In the genomic region with DNA sequence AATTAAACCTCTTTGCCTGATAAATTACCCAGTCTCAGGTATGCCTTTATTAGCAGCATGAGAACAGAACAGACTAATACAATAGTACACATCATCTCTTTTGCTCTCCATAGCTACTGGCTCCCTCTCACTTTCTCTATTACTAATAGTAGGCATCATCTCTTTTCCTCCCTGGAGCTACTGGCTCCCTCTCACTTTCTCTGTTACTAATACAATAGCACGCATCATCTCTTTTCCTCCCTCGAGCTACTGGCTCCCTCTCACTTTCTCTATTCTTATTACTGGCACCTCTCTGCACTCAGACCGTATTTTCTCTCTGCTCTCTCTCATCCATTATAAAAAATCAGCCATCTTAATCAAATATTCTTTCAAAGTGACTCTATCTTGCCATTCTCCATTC, we compare ENCODE assay signal across 9 cellular contexts. TPM values are rescaled to one million over a fixed set of nuclear protein-coding genes. Genes with fewer than 3 reads are reported as not detected.
DNase-seq lines count a peak whose midpoint lies in the region; ATAC-seq and TF ChIP-seq lines count a peak whose summit lies in the region.
"Had no signal": no experiment of that assay in that cellular context is flagged by ENCODE, and none has a peak within 500 bp of the region (broad histone marks: within the 10 kb centered on the region; RNA-seq: fewer than 3 reads in every experiment).

No MANE protein-coding gene starts in this region.

- H3K4me3 Mint-ChIP-seq in activated T-cell treated with anti-CD3 and anti-CD28 coated beads, Interleukin-2, amount 50 U/mL, for 72 hours: peak overlapping the region; percentile 73 to 84
- H3K4me3 Mint-ChIP-seq in stimulated activated naive B cell treated with anti-CD40 and anti-IgM and Interleukin-4, amounts not matched to agents 10 μg/mL and 1 μg/mL and 100 μg/mL, for 72 hours: no peak overlapping the region

- POLR2A ChIA-PET in PC-3 (lab: Charles Lee; ENCODE audit: unreplicated experiment): no interaction called here

- intact Hi-C loops in PC-3 (cut with micrococcal nuclease) (no loop called here), vagina (cut with DNase I) (no loop called here), transverse colon (cut with DNase I; ENCODE audit: low total_unique reads) (no loop called here)

- H3K36me3 ChIP-seq in PC-3 (ENCODE audit: low read depth, low read length) (no peaks in the 10 kb centered on the region), vagina (no peaks in the 10 kb centered on the region), transverse colon (no peaks in the 10 kb centered on the region)

- in situ Hi-C loops in transverse colon (cut with MboI; ENCODE audit: low pct_ligation_motif_present in 1 of 4, low pct_unique_long_range_greater_than_20kb in 1 of 4, low sequenced_read_pairs in 3 of 4): no loop called here

- peaks cover 35% of the 10 kb centered on the region for H3K4me1 Mint-ChIP-seq in activated T-cell treated with anti-CD3 and anti-CD28 coated beads, Interleukin-2, amount 50 U/mL, for 72 hours (ENCODE audit: low read depth)
- peaks cover 37 to 43% of the 10 kb centered on the region in 2 donors for H3K4me1 Mint-ChIP-seq in stimulated activated naive B cell treated with anti-CD40 and anti-IgM and Interleukin-4, amounts not matched to agents 10 μg/mL and 1 μg/mL and 100 μg/mL, for 72 hours

- peak overlapping the region; percentile 85 for H3K27ac Mint-ChIP-seq in activated T-cell treated with anti-CD3 and anti-CD28 coated beads, Interleukin-2, amount 50 U/mL, for 72 hours
- peak overlapping the region; percentile 56 for H3K27ac Mint-ChIP-seq in stimulated activated naive B cell treated with anti-CD40 and anti-IgM and Interleukin-4, amounts not matched to agents 10 μg/mL and 1 μg/mL and 100 μg/mL, for 72 hours

- TF ChIP-seq CTCF in PC-3 (conservative IDR thresholded peaks at IDR 0.05; ENCODE audit: low read depth, low read length) (no peak), vagina (IDR thresholded peaks at IDR 0.05) (no peak), transverse colon (IDR thresholded peaks at IDR 0.05) (no peak)

- no TSS peak for BruUV-seq in PC-3 (replicated peaks; lab: Mats Ljungman, UMichigan)

- TF ChIP-seq EP300 in transverse colon (IDR thresholded peaks at IDR 0.05; ENCODE audit: low read depth): no peak

- no peaks in the 10 kb centered on the region for H3K9me2 ChIP-seq in PC-3 (replicated peaks; ENCODE audit: low read length)

- peaks cover 7 to 15% of the 10 kb centered on the region in 2 donors for H3K36me3 Mint-ChIP-seq in activated T-cell treated with anti-CD3 and anti-CD28 coated beads, Interleukin-2, amount 50 U/mL, for 72 hours (ENCODE audit: insufficient read depth in 2 of 2)
- H3K36me3 Mint-ChIP-seq in stimulated activated naive B cell treated with anti-CD40 and anti-IgM and Interleukin-4, amounts not matched to agents 10 μg/mL and 1 μg/mL and 100 μg/mL, for 72 hours: peaks cover 37 to 55% of the 10 kb centered on the region in 2 donors

- CTCF ChIA-PET in PC-3 (lab: Charles Lee): no interaction called here

- no peak overlapping the region for H3K4me2 ChIP-seq in PC-3 (ENCODE audit: low read length)

- DNase-seq in activated T-cell treated with anti-CD3 and anti-CD28 coated beads, Interleukin-2, amount 50 U/mL, for 72 hours: no peak
- DNase-seq in activated T-cell treated with anti-CD3 and anti-CD28 coated beads for 4 hours: no peak
- no peak for DNase-seq in PC-3
- DNase-seq in stimulated activated naive B cell treated with anti-CD40 and anti-IgM and Interleukin-4, amounts not matched to agents 10 μg/mL and 1 μg/mL and 100 μg/mL, for 72 hours: no peak
- no peak for DNase-seq in effector CD8-positive, alpha-beta T cell (lab: John Stamatoyannopoulos, UW)
- no peak for DNase-seq in vagina (ENCODE audit: extremely low spot score in 2 of 2)
- no peak for DNase-seq in transverse colon

- H3K9me3 ChIP-seq in PC-3 (ENCODE audit: low read length) (no peaks in the 10 kb centered on the region), vagina (no peaks in the 10 kb centered on the region), transverse colon (no peaks in the 10 kb centered on the region)

- WGBS in transverse colon (ENCODE audit: low coverage in 1 of 2), 2 donors: 76 to 87% methylated on average over 3 of the region's 3 CpGs

- no peaks in the 10 kb centered on the region for H3K27me3 Mint-ChIP-seq in activated T-cell treated with anti-CD3 and anti-CD28 coated beads, Interleukin-2, amount 50 U/mL, for 72 hours (ENCODE audit: low read depth)
- no peaks in the 10 kb centered on the region for H3K27me3 Mint-ChIP-seq in stimulated activated naive B cell treated with anti-CD40 and anti-IgM and Interleukin-4, amounts not matched to agents 10 μg/mL and 1 μg/mL and 100 μg/mL, for 72 hours

- peaks cover 12% of the 10 kb centered on the region; the same call in 1 of the 2 replicates for H4K20me1 ChIP-seq in PC-3 (ENCODE audit: low read length)

- peaks cover 35% of the 10 kb centered on the region for H3K79me2 ChIP-seq in PC-3 (ENCODE audit: low read length)

- H3K9me3 Mint-ChIP-seq in activated T-cell treated with anti-CD3 and anti-CD28 coated beads, Interleukin-2, amount 50 U/mL, for 72 hours: peaks cover 3% of the 10 kb centered on the region in 2 donors
- H3K9me3 Mint-ChIP-seq in stimulated activated naive B cell treated with anti-CD40 and anti-IgM and Interleukin-4, amounts not matched to agents 10 μg/mL and 1 μg/mL and 100 μg/mL, for 72 hours: peaks cover 7 to 11% of the 10 kb centered on the region in 2 donors

- no peaks in the 10 kb centered on the region for H3K27me3 ChIP-seq in PC-3 (ENCODE audit: low read length)
- no peaks in the 10 kb centered on the region for H3K27me3 ChIP-seq in vagina
- H3K27me3 ChIP-seq in transverse colon: no peaks in the 10 kb centered on the region

- H3K4me3 ChIP-seq in PC-3 (ENCODE audit: low read length) (no peak overlapping the region), vagina (no peak overlapping the region), transverse colon (no peak overlapping the region)

- TF ChIP-seq POLR2A in vagina (IDR thresholded peaks at IDR 0.05): no peak
- TF ChIP-seq POLR2A in transverse colon (IDR thresholded peaks at IDR 0.05): no peak

- no peaks in the 10 kb centered on the region for H3F3A ChIP-seq in PC-3 (ENCODE audit: low read length, unreplicated experiment)

- H2AFZ ChIP-seq in PC-3 (ENCODE audit: low read length): no peak overlapping the region

- H3K9ac ChIP-seq in PC-3 (ENCODE audit: low read length): no peak overlapping the region

- peak; percentile 79 to 82 for ATAC-seq in activated T-cell treated with anti-CD3 and anti-CD28 coated beads, Interleukin-2, amount 50 U/mL, for 72 hours (replicated peaks in 1 of 2)
- ATAC-seq in HG02678 (IDR thresholded peaks at IDR 0.05; ENCODE audit: unreplicated experiment) (peak; percentile 31), PC-3 (peak; percentile 22; the same call in 1 of the 2 replicates)
- ATAC-seq in stimulated activated naive B cell treated with anti-CD40 and anti-IgM and Interleukin-4, amounts not matched to agents 10 μg/mL and 1 μg/mL and 100 μg/mL, for 72 hours (replicated peaks): peak in 1 of 2 donors; percentile 39
- ATAC-seq: Panc1 had no signal

- no peak overlapping the region for H3K27ac ChIP-seq in PC-3 (ENCODE audit: low read length)
- H3K27ac ChIP-seq in vagina: no peak overlapping the region
- no peak overlapping the region for H3K27ac ChIP-seq in transverse colon

- H3K4me1 ChIP-seq in PC-3 (ENCODE audit: insufficient read depth, low read length): no peaks in the 10 kb centered on the region
- no peaks in the 10 kb centered on the region for H3K4me1 ChIP-seq in vagina
- H3K4me1 ChIP-seq in transverse colon: peaks cover 0 to 26% (median 2%) of the 10 kb centered on the region in 4 donors

RNA-seq across cellular contexts. Expression of gene SLC25A13, which starts 37.1 kb away (rescaled TPM):
- total RNA-seq in activated T-cell treated with anti-CD3 and anti-CD28 coated beads, Interleukin-2, amount 50 U/mL, for 72 hours: 1 to 10 TPM; 6.1 to 8.4 TPM
- 14.6 and 19.5 TPM in 2 replicates for total RNA-seq in PC-3 (2014; rRNA removed)
- 25.3 TPM for total RNA-seq in vagina
- 10 to 100 TPM in 3 of 4 donors, 1 to 10 TPM in 1; 7.8 to 68.9 (median 59.6) TPM for total RNA-seq in transverse colon

Comparison
In these comparisons a context has a peak if more than half of its experiments do, and no peak if none do; other contexts are left out.
1. H3K4me3 Mint-ChIP-seq: peak in activated T-cell treated with anti-CD3 and anti-CD28 coated beads, Interleukin-2, amount 50 U/mL, for 72 hours (2 of 2); none in stimulated activated naive B cell treated with anti-CD40 and anti-IgM and Interleukin-4, amounts not matched to agents 10 μg/mL and 1 μg/mL and 100 μg/mL, for 72 hours (0 of 2).